In the genomic region with DNA sequence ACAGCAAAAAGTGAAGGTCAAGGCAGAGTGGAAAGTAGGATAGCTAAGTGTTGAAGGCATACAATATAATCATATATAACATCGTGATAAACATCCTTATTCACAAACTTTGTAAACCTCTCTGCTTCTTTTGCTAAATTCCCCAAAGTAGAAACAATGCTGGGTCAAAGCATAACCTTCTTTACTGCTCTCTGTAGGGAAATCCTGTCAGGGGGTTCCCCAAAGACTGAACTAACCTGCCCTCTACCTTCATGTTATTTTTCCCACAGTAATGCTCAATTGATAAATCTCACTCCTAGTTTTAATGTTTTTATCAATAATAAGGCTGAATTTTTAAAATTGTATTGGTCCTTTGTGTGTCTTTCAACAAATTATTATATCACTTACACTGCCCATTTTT, we compare ENCODE assay signal across 21 cellular contexts. TPM values are rescaled to one million over a fixed set of nuclear protein-coding genes. Genes with fewer than 3 reads are reported as not detected.
"Had no signal": no experiment of that assay in that cellular context is flagged by ENCODE, and none has a peak within 500 bp of the region (broad histone marks: within the 10 kb centered on the region; RNA-seq: fewer than 3 reads in every experiment).

No MANE protein-coding gene starts in this region.

- H3K27me3 ChIP-seq: breast epithelium, left lung, uterus had no signal

- H3K4me1 ChIP-seq: breast epithelium, left lung, uterus had no signal

- H3K4me3 ChIP-seq: breast epithelium, left lung, uterus had no signal

- ATAC-seq: activated T-cell treated with anti-CD3 and anti-CD28 coated beads, Interleukin-2, amount 50 U/mL, for 72 hours; left lung; natural killer cell; stimulated activated naive B cell treated with anti-CD40 and anti-IgM and Interleukin-4, amounts not matched to agents 10 μg/mL and 1 μg/mL and 100 μg/mL, for 72 hours had no signal

- DNase-seq: activated B cell treated with CpG ODN at 0.5 μM for 24 hours; activated CD4-positive, alpha-beta T cell treated with anti-CD3 and anti-CD28 coated beads for 4 hours; activated CD4-positive, alpha-beta T cell treated with anti-CD3 and anti-CD28 coated beads, Interleukin-2, amount 50 U/mL, for 48 hours; activated effector memory CD4-positive, alpha-beta T cell treated with Interleukin-2 at 50 U/mL for 16 hours; activated naive CD4-positive, alpha-beta T cell treated with anti-CD3 and anti-CD28 coated beads for 36 hours; activated naive CD8-positive, alpha-beta T cell treated with anti-CD3 and anti-CD28 coated beads, Interleukin-2, amount 10 ng/mL, durations not matched to agents 7 days and 5 days; activated T-cell treated with anti-CD3 and anti-CD28 coated beads, Interleukin-2, amount 50 U/mL, for 72 hours; amniotic stem cell; effector memory CD4-positive, alpha-beta T cell; foreskin melanocyte; immature natural killer cell; left lung; midbrain; natural killer cell; retina; stimulated activated CD4-positive, alpha-beta T cell treated with anti-CD3 and anti-CD28 coated beads, Interleukin-2, amount 100 ng/mL, for 48 hours; stimulated activated CD8-positive, alpha-beta memory T cell treated with anti-CD3 and anti-CD28 coated beads, Interleukin-4, amount 100 ng/mL, for 48 hours; stimulated activated naive B cell treated with anti-CD40 and anti-IgM and Interleukin-4, amounts not matched to agents 10 μg/mL and 1 μg/mL and 100 μg/mL, for 72 hours; trophoblast cell; uterus had no signal

- H3K36me3 ChIP-seq: breast epithelium, left lung, uterus had no signal

- H3K9me3 ChIP-seq: breast epithelium, left lung, uterus had no signal

- H3K27ac ChIP-seq: breast epithelium, left lung, uterus had no signal

RNA-seq across cellular contexts. Expression of gene DCHS2, which starts 55.7 kb away (rescaled TPM):
- total RNA-seq: activated naive CD4-positive, alpha-beta T cell treated with anti-CD3 and anti-CD28 coated beads for 36 hours; activated T-cell treated with anti-CD3 and anti-CD28 coated beads, Interleukin-2, amount 50 U/mL, for 72 hours; natural killer cell had no signal
